ENCODE assay signal across 17 cellular contexts in genomic region chr2:40037303-40037702, GRCh38.
DNase-seq lines count a peak whose midpoint lies in the region; ATAC-seq and TF ChIP-seq lines count a peak whose summit lies in the region.
"Had no signal": no experiment of that assay in that cellular context is flagged by ENCODE, and none has a peak within 500 bp of the region (broad histone marks: within the 10 kb centered on the region; RNA-seq: fewer than 3 reads in every experiment).

No MANE protein-coding gene starts in this region.

- H3K27ac Mint-ChIP-seq in HFFc6: peak overlapping the region; percentile 2; the same call in 1 of the 2 replicates
- H3K27ac Mint-ChIP-seq: memory B cell; naive thymus-derived CD8-positive, alpha-beta T cell had no signal

- no peak overlapping the region for H3K4me3 Mint-ChIP-seq in HFFc6
- H3K4me3 Mint-ChIP-seq: memory B cell; naive thymus-derived CD8-positive, alpha-beta T cell had no signal

- no peak for TF ChIP-seq CTCF in HFFc6 (IDR thresholded peaks at IDR 0.05)

- DNase-seq in HFFc6: no peak
- DNase-seq in NAMALWA (ENCODE audit: low spot score): peak; percentile 3
- DNase-seq in UCSD-AML1 (lab: John Stamatoyannopoulos, UW; ENCODE audit: unreplicated experiment): peak; percentile 42
- peak; percentile 52 for DNase-seq in pons (ENCODE audit: low spot score)
- no peak for DNase-seq in GF-D8 (lab: John Stamatoyannopoulos, UW)
- DNase-seq in NCI-H2107 treated with DMSO at 0.1 percent for 48 hours (lab: John Stamatoyannopoulos, UW; ENCODE audit: unreplicated experiment): no peak
- DNase-seq: activated CD4-positive, alpha-beta T cell treated with anti-CD3 and anti-CD28 coated beads, Interleukin-2, amount 50 U/mL, for 1 hour; activated naive CD4-positive, alpha-beta T cell treated with Interleukin-2 at 50 U/mL for 16 hours; AML-193; aorta; cerebellar nuclear complex; naive thymus-derived CD8-positive, alpha-beta T cell; NCI-H2029; NCI-H510A treated with DMSO at 0.1 percent for 48 hours had no signal

- H3K36me3 Mint-ChIP-seq in HFFc6 (ENCODE audit: low read depth): peaks cover 41% of the 10 kb centered on the region
- H3K36me3 Mint-ChIP-seq: memory B cell; naive thymus-derived CD8-positive, alpha-beta T cell had no signal

- H3K27me3 Mint-ChIP-seq in HFFc6 (ENCODE audit: insufficient read depth): peaks cover 4% of the 10 kb centered on the region
- H3K27me3 Mint-ChIP-seq: memory B cell; naive thymus-derived CD8-positive, alpha-beta T cell had no signal

- H3K4me1 Mint-ChIP-seq in HFFc6 (ENCODE audit: low read depth): peaks cover 90% of the 10 kb centered on the region
- H3K4me1 Mint-ChIP-seq: memory B cell had no signal

- peaks cover 15% of the 10 kb centered on the region for H3K9me3 Mint-ChIP-seq in HFFc6
- H3K9me3 Mint-ChIP-seq: memory B cell had no signal

- ATAC-seq in SK-N-SH treated with all-trans-retinoic acid at 6 μM for 48 hours: no peak
- ATAC-seq: naive thymus-derived CD8-positive, alpha-beta T cell; Panc1 had no signal

TF ChIP-seq in SK-N-SH treated with all-trans-retinoic acid at 6 μM for 48 hours, 23 proteins besides CTCF, POLR2A, EP300 and RAD21:
- TF ChIP-seq PATZ1 (CRISPR knock-in tag; IDR thresholded peaks at IDR 0.05; ENCODE audit: borderline replicate concordance) (no peak), ZNF565 (CRISPR knock-in tag; conservative IDR thresholded peaks at IDR 0.05; ENCODE audit: low read depth) (no peak), TCF4 (CRISPR knock-in tag; IDR thresholded peaks at IDR 0.05; ENCODE audit: borderline replicate concordance) (no peak), ZNF8 (CRISPR knock-in tag; IDR thresholded peaks at IDR 0.05) (no peak), ZC3H10 (CRISPR knock-in tag; IDR thresholded peaks at IDR 0.05) (no peak), ESRRG (CRISPR knock-in tag; IDR thresholded peaks at IDR 0.05) (no peak), ARNTL (CRISPR knock-in tag; IDR thresholded peaks at IDR 0.05; ENCODE audit: borderline replicate concordance, low read depth) (no peak), SNAI2 (CRISPR knock-in tag; IDR thresholded peaks at IDR 0.05) (no peak)

Comparison
In these comparisons a context has a peak if more than half of its experiments do, and no peak if none do; other contexts are left out.
1. DNase-seq: peak in NAMALWA (single experiment), UCSD-AML1 (single experiment) and pons (single experiment); none in HFFc6 (single experiment), GF-D8 (single experiment) and NCI-H2107 treated with DMSO at 0.1 percent for 48 hours (single experiment).